ENCODE assay signal across 17 cellular contexts in genomic region chrX:1551959-1552546, GRCh38. TPM values are rescaled to one million over a fixed set of nuclear protein-coding genes. Genes with fewer than 3 reads are reported as not detected.
A peak's percentile ranks its signal among the peaks of the same experiment; 100 is the strongest.
DNase-seq lines count a peak whose midpoint lies in the region; ATAC-seq lines count a peak whose summit lies in the region.
"Had no signal": no experiment of that assay in that cellular context is flagged by ENCODE, and none has a peak within 500 bp of the region (broad histone marks: within the 10 kb centered on the region; RNA-seq: fewer than 3 reads in every experiment).

No MANE protein-coding gene starts in this region.

- CTCF ChIA-PET in activated naive CD4-positive, alpha-beta T cell treated with anti-CD3 and anti-CD28 coated beads for 36 hours (lab: Charles Lee), result no interaction called here
- CTCF ChIA-PET in T-cell (lab: Charles Lee), result no interaction called here

- DNase-seq in activated naive CD4-positive, alpha-beta T cell treated with anti-CD3 and anti-CD28 coated beads for 36 hours, result no peak
- no peak for DNase-seq in activated naive CD4-positive, alpha-beta T cell treated with anti-CD3 and anti-CD28 coated beads, Interleukin-2, amount 50 U/mL, for 16 hours
- DNase-seq in T-cell (no peak), NCI-H2107 treated with DMSO at 0.1 percent for 48 hours (lab: John Stamatoyannopoulos, UW; ENCODE audit: unreplicated experiment) (no peak), NCI-H2196 (lab: John Stamatoyannopoulos, UW; ENCODE audit: unreplicated experiment) (no peak)
- DNase-seq in central memory CD8-positive, alpha-beta T cell (ENCODE audit: low spot score in 2 of 2), result no peak
- no peak for DNase-seq in stimulated activated naive B cell treated with anti-CD40 and anti-IgM and Interleukin-4, amounts not matched to agents 10 μg/mL and 1 μg/mL and 100 μg/mL, for 72 hours
- DNase-seq: erythroblast, foreskin fibroblast, heart left ventricle, NCI-H1694 treated with DMSO at 0.1 percent for 48 hours, NCI-H2227 treated with DMSO at 0.1 percent for 48 hours, NCI-H69, nucleus accumbens, SJCRH30 had no signal

- no peak overlapping the region for H3K4me3 Mint-ChIP-seq in activated naive CD4-positive, alpha-beta T cell treated with anti-CD3 and anti-CD28 coated beads for 36 hours
- H3K4me3 Mint-ChIP-seq in T-cell, result peak overlapping the region in 1 of 3 donors; percentile 73
- H3K4me3 Mint-ChIP-seq in central memory CD8-positive, alpha-beta T cell, result peak overlapping the region; percentile 54
- H3K4me3 Mint-ChIP-seq in stimulated activated naive B cell treated with anti-CD40 and anti-IgM and Interleukin-4, amounts not matched to agents 10 μg/mL and 1 μg/mL and 100 μg/mL, for 72 hours, result peak overlapping the region; percentile 27 to 51
- H3K4me3 Mint-ChIP-seq: activated naive CD8-positive, alpha-beta T cell treated with anti-CD3 and anti-CD28 coated beads, Interleukin-2, amount 10 ng/mL, durations not matched to agents 7 days and 5 days had no signal

- intact Hi-C loops in activated naive CD4-positive, alpha-beta T cell treated with anti-CD3 and anti-CD28 coated beads for 36 hours (cut with micrococcal nuclease), result no loop called here

- H3K4me1 Mint-ChIP-seq in activated naive CD4-positive, alpha-beta T cell treated with anti-CD3 and anti-CD28 coated beads for 36 hours (ENCODE audit: low read depth), result peaks cover 48% of the 10 kb centered on the region
- H3K4me1 Mint-ChIP-seq in T-cell, result peaks cover 49 to 72% (median 59%) of the 10 kb centered on the region in 3 donors
- peaks cover 49% of the 10 kb centered on the region for H3K4me1 Mint-ChIP-seq in central memory CD8-positive, alpha-beta T cell
- H3K4me1 Mint-ChIP-seq in stimulated activated naive B cell treated with anti-CD40 and anti-IgM and Interleukin-4, amounts not matched to agents 10 μg/mL and 1 μg/mL and 100 μg/mL, for 72 hours, result peaks cover 38 to 71% of the 10 kb centered on the region in 2 donors

- peaks cover 17% of the 10 kb centered on the region for H3K9me3 Mint-ChIP-seq in activated naive CD4-positive, alpha-beta T cell treated with anti-CD3 and anti-CD28 coated beads for 36 hours
- peaks cover 8 to 16% (median 15%) of the 10 kb centered on the region in 3 donors for H3K9me3 Mint-ChIP-seq in T-cell
- peaks cover 18% of the 10 kb centered on the region for H3K9me3 Mint-ChIP-seq in central memory CD8-positive, alpha-beta T cell
- peaks cover 16 to 17% of the 10 kb centered on the region in 2 donors for H3K9me3 Mint-ChIP-seq in stimulated activated naive B cell treated with anti-CD40 and anti-IgM and Interleukin-4, amounts not matched to agents 10 μg/mL and 1 μg/mL and 100 μg/mL, for 72 hours

- POLR2A ChIA-PET in T-cell (lab: Charles Lee), result no interaction called here

- no peak for ATAC-seq in T-cell (replicated peaks in 1 of 4)
- ATAC-seq in central memory CD8-positive, alpha-beta T cell (replicated peaks; ENCODE audit: extremely low read depth, poor library complexity, severe bottlenecking), result no peak
- no peak for ATAC-seq in stimulated activated naive B cell treated with anti-CD40 and anti-IgM and Interleukin-4, amounts not matched to agents 10 μg/mL and 1 μg/mL and 100 μg/mL, for 72 hours (replicated peaks)
- ATAC-seq: heart left ventricle had no signal

- H3K36me3 Mint-ChIP-seq in activated naive CD4-positive, alpha-beta T cell treated with anti-CD3 and anti-CD28 coated beads for 36 hours (ENCODE audit: low read depth), result no peaks in the 10 kb centered on the region
- H3K36me3 Mint-ChIP-seq in T-cell, result peaks cover 19% of the 10 kb centered on the region
- H3K36me3 Mint-ChIP-seq in central memory CD8-positive, alpha-beta T cell (ENCODE audit: insufficient read depth), result peaks cover 14% of the 10 kb centered on the region
- H3K36me3 Mint-ChIP-seq in stimulated activated naive B cell treated with anti-CD40 and anti-IgM and Interleukin-4, amounts not matched to agents 10 μg/mL and 1 μg/mL and 100 μg/mL, for 72 hours, result peaks cover 8 to 24% of the 10 kb centered on the region in 2 donors

- peak overlapping the region; percentile 34 for H3K27ac Mint-ChIP-seq in activated naive CD4-positive, alpha-beta T cell treated with anti-CD3 and anti-CD28 coated beads for 36 hours
- H3K27ac Mint-ChIP-seq in T-cell, result peak overlapping the region; percentile 96 to 97
- H3K27ac Mint-ChIP-seq in central memory CD8-positive, alpha-beta T cell (ENCODE audit: low read depth), result peak overlapping the region; percentile 100
- H3K27ac Mint-ChIP-seq in stimulated activated naive B cell treated with anti-CD40 and anti-IgM and Interleukin-4, amounts not matched to agents 10 μg/mL and 1 μg/mL and 100 μg/mL, for 72 hours, result peak overlapping the region; percentile 77

- no peaks in the 10 kb centered on the region for H3K27me3 Mint-ChIP-seq in activated naive CD4-positive, alpha-beta T cell treated with anti-CD3 and anti-CD28 coated beads for 36 hours (ENCODE audit: low read depth)
- H3K27me3 Mint-ChIP-seq in T-cell, result no peaks in the 10 kb centered on the region
- H3K27me3 Mint-ChIP-seq in central memory CD8-positive, alpha-beta T cell, result no peaks in the 10 kb centered on the region
- H3K27me3 Mint-ChIP-seq in stimulated activated naive B cell treated with anti-CD40 and anti-IgM and Interleukin-4, amounts not matched to agents 10 μg/mL and 1 μg/mL and 100 μg/mL, for 72 hours, result no peaks in the 10 kb centered on the region

RNA-seq across cellular contexts. Expression of gene P2RY8, which starts 15.1 kb away (rescaled TPM):
- total RNA-seq in activated naive CD4-positive, alpha-beta T cell treated with anti-CD3 and anti-CD28 coated beads for 36 hours, result 10 to 100 TPM in 1 of 2 experiments, 1 to 10 TPM in 1; 9.8 to 10.6 TPM
- total RNA-seq in T-cell, result 100 to 1,000 TPM; 114 to 219 (median 182) TPM
- total RNA-seq: temporal lobe had no signal

RNA-seq across cellular contexts. Expression of gene AKAP17A, which starts 39.4 kb away (rescaled TPM):
- 10 to 100 TPM; 59.2 to 60.5 TPM for total RNA-seq in activated naive CD4-positive, alpha-beta T cell treated with anti-CD3 and anti-CD28 coated beads for 36 hours
- 100 to 1,000 TPM; 120 to 162 (median 155) TPM for total RNA-seq in T-cell

Comparison
In these comparisons a context has a peak if more than half of its experiments do, and no peak if none do; other contexts are left out.
1. H3K27ac Mint-ChIP-seq: peak in every context shown above with its lines; median percentile 100 in central memory CD8-positive, alpha-beta T cell; 96 in T-cell; 77 in stimulated activated naive B cell treated with anti-CD40 and anti-IgM and Interleukin-4, amounts not matched to agents 10 μg/mL and 1 μg/mL and 100 μg/mL, for 72 hours; 34 in activated naive CD4-positive, alpha-beta T cell treated with anti-CD3 and anti-CD28 coated beads for 36 hours.
2. RNA of gene P2RY8, which starts 15.1 kb away (total RNA-seq): 114 to 219 TPM in T-cell; 9.8 to 10.6 TPM in activated naive CD4-positive, alpha-beta T cell treated with anti-CD3 and anti-CD28 coated beads for 36 hours; every median in the first group is over 4 times any median in the second.